Comparison of ENCODE assay signal across 8 cellular contexts in genomic region chr2:33475381-33476099, GRCh38. TPM values are rescaled to one million over a fixed set of nuclear protein-coding genes. Genes with fewer than 3 reads are reported as not detected.
A peak's percentile ranks its signal among the peaks of the same experiment; 100 is the strongest.
DNase-seq lines count a peak whose midpoint lies in the region; ATAC-seq and TF ChIP-seq lines count a peak whose summit lies in the region.

No MANE protein-coding gene starts in this region.

- H3K4me1 ChIP-seq in NT2/D1 (ENCODE audit: insufficient read depth, insufficient read length) (no peaks in the 10 kb centered on the region), mucosa of stomach (ENCODE audit: control insufficient read depth, insufficient read depth, low read length) (peaks cover 17% of the 10 kb centered on the region)

- in situ Hi-C loops in Caki2 (cut with HindIII; ENCODE audit: low pct_unique_long_range_greater_than_20kb, low sequenced_read_pairs), result no loop called here

- no peaks in the 10 kb centered on the region for H3K9me3 ChIP-seq in NT2/D1 (ENCODE audit: insufficient read depth, low read length)
- H3K9me3 ChIP-seq in mucosa of stomach (ENCODE audit: control insufficient read depth, low read length), result no peaks in the 10 kb centered on the region

- H3K9ac ChIP-seq in NT2/D1 (ENCODE audit: insufficient read length, low read depth) (no peak overlapping the region), mucosa of stomach (ENCODE audit: low read length) (peak overlapping the region; percentile 76)

- peak; percentile 65 for TF ChIP-seq CTCF in GM20000 (IDR thresholded peaks at IDR 0.05; ENCODE audit: extremely low read depth, missing control alignments)

- H3K4me3 ChIP-seq in NT2/D1 (ENCODE audit: insufficient read length, low read depth) (no peak overlapping the region), mucosa of stomach (ENCODE audit: low read length) (peak overlapping the region; percentile 47)

- H3K27me3 ChIP-seq in NT2/D1 (ENCODE audit: insufficient read depth, insufficient read length) (no peaks in the 10 kb centered on the region), mucosa of stomach (ENCODE audit: control insufficient read depth, insufficient read depth, low read length) (no peaks in the 10 kb centered on the region)

- peak; percentile 64 for DNase-seq in Caki2 (ENCODE audit: low read depth)
- DNase-seq in GM20000 (ENCODE audit: low spot score), result peak; percentile 67
- DNase-seq in HS-27A (ENCODE audit: low read depth), result peak; percentile 61
- peak; percentile 40 for DNase-seq in NT2/D1 (ENCODE audit: low read depth, low spot score)
- DNase-seq in activated T-cell treated with anti-CD3 and anti-CD28 coated beads for 24 hours (ENCODE audit: low read depth), result peak; percentile 71
- peak; percentile 46 for DNase-seq in stimulated activated CD8-positive, alpha-beta memory T cell treated with anti-CD3 and anti-CD28 coated beads, Interleukin-7, amount 100 ng/mL, for 24 hours (ENCODE audit: low read depth)

- ATAC-seq in esophagus mucosa, result peak; percentile 70

- H3K36me3 ChIP-seq in NT2/D1 (ENCODE audit: insufficient read depth, insufficient read length, low read length) (no peaks in the 10 kb centered on the region), mucosa of stomach (ENCODE audit: control insufficient read depth, insufficient read depth, low read length) (no peaks in the 10 kb centered on the region)

RNA-seq across cellular contexts. Expression of gene RASGRP3, which starts 0.9 kb away (rescaled TPM):
- 0.90 TPM in 1 of 2 replicates, not detected in the other for total RNA-seq in Caki2 (2014; rRNA removed; shearing (Covaris generic); ENCODE audit: low replicate concordance)
- total RNA-seq in esophagus mucosa, result 4.3 TPM
